Comparison of ENCODE assay signal across 16 cellular contexts in the genomic region with DNA sequence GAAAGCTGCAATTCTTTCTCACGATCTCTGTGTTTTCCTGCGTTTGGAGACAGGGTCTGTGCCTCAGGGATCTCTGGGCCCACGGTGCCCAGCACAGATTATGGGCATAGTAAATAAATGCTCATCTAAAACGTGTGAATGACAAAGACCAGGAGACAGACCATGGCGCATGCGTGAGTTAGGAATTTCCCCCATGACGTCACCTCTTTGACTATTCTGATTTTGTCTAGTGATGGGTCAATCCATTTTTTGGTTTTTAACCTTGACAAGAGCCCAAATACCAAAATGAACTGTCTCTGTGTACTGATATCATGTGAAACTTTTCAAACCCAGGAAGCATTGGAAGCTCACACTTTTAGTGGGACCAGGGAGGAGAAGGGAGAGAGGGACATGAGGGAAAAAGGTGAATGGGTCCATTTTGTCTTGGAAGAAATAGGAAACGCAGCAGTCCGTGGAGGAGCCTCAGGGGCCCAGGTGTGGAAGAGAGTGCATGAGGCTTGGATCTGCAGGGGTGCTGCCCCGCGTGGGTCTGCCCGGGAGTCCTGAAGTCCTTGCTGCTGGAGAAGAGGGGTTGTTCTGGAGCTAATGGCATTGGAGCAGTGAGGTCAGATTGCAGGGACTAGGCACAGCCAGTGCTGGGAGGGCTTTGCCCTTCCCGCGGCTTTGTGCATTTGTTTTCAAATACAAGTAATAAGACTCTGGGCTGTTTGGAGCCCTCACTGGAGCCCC.
DNase-seq lines count a peak whose midpoint lies in the region; ATAC-seq and TF ChIP-seq lines count a peak whose summit lies in the region.
"Had no signal": no experiment of that assay in that cellular context is flagged by ENCODE, and none has a peak within 500 bp of the region (broad histone marks: within the 10 kb centered on the region; RNA-seq: fewer than 3 reads in every experiment).

No MANE protein-coding gene starts in this region.

- TF ChIP-seq CTCF in C4-2B (conservative IDR thresholded peaks at IDR 0.05) (no peak), ascending aorta (IDR thresholded peaks at IDR 0.05) (no peak), glutamatergic neuron (IDR thresholded peaks at IDR 0.05; ENCODE audit: partially characterized antibody, unreplicated experiment) (no peak), lower lobe of right lung (IDR thresholded peaks at IDR 0.05) (no peak)

- intact Hi-C loops in ascending aorta (cut with DNase I), result loop anchor here (10.0 kb wide), 1 partner anchor 266 kb away; no protein-coding TSS in a partner anchor
- intact Hi-C loops in lower lobe of right lung (cut with DNase I), result no loop called here

- no peak for DNase-seq in ascending aorta (ENCODE audit: low spot score in 2 of 2)
- DNase-seq in glutamatergic neuron, result no peak
- no peak for DNase-seq in activated effector memory CD4-positive, alpha-beta T cell treated with Interleukin-2 at 50 U/mL for 16 hours
- no peak for DNase-seq in lower lobe of right lung
- DNase-seq: C1 segment of cervical spinal cord, GF-D8, HCEC 1CT, KG1, NCI-H1417 treated with DMSO at 0.1 percent for 48 hours, NCI-H2081, NCI-H510A, NCI-H774 had no signal

- H3K9me3 ChIP-seq in ascending aorta (no peaks in the 10 kb centered on the region), stomach smooth muscle (ENCODE audit: control insufficient read depth in 2 of 2, low read length in 2 of 2) (no peaks in the 10 kb centered on the region), lower lobe of right lung (no peaks in the 10 kb centered on the region)

- peaks cover 6% of the 10 kb centered on the region for H3K27me3 Mint-ChIP-seq in glutamatergic neuron (ENCODE audit: unreplicated experiment)

- no peak overlapping the region for H3K4me3 Mint-ChIP-seq in glutamatergic neuron (ENCODE audit: unreplicated experiment)

- H3K4me3 ChIP-seq in ascending aorta (no peak overlapping the region), stomach smooth muscle (ENCODE audit: low read length in 2 of 2) (no peak overlapping the region), lower lobe of right lung (no peak overlapping the region)

- no peaks in the 10 kb centered on the region for H3K36me3 ChIP-seq in ascending aorta
- H3K36me3 ChIP-seq in stomach smooth muscle (ENCODE audit: control insufficient read depth in 2 of 2, insufficient read depth in 2 of 2, low read length in 2 of 2), result no peaks in the 10 kb centered on the region
- H3K36me3 ChIP-seq in lower lobe of right lung, result no peaks in the 10 kb centered on the region

- H3K4me1 ChIP-seq in ascending aorta (peaks cover 9 to 40% of the 10 kb centered on the region in 2 donors), stomach smooth muscle (ENCODE audit: control insufficient read depth, insufficient read depth, low read length) (peaks cover 57% of the 10 kb centered on the region), lower lobe of right lung (peaks cover 42% of the 10 kb centered on the region)

- peaks cover 4% of the 10 kb centered on the region for H3K36me3 Mint-ChIP-seq in glutamatergic neuron (ENCODE audit: unreplicated experiment)

- H3K9ac ChIP-seq in stomach smooth muscle (ENCODE audit: low read length in 2 of 2), result peak overlapping the region in 1 of 2 donors; percentile 29

- H3K27ac ChIP-seq in C4-2B (peak overlapping the region; percentile 68; the same call in 1 of the 2 replicates), ascending aorta (peak overlapping the region; percentile 89 to 95), stomach smooth muscle (ENCODE audit: low read length) (peak overlapping the region; percentile 94), lower lobe of right lung (no peak overlapping the region)

- no peaks in the 10 kb centered on the region for H3K4me1 Mint-ChIP-seq in glutamatergic neuron (ENCODE audit: low read depth, unreplicated experiment)

- H3K27ac Mint-ChIP-seq in glutamatergic neuron (ENCODE audit: unreplicated experiment), result peak overlapping the region; percentile 71

- H3K9me3 Mint-ChIP-seq in glutamatergic neuron (ENCODE audit: unreplicated experiment), result peaks cover 6% of the 10 kb centered on the region

- H3K27me3 ChIP-seq in ascending aorta (no peaks in the 10 kb centered on the region), stomach smooth muscle (ENCODE audit: control insufficient read depth in 1 of 2, insufficient read depth in 2 of 2, low read length in 2 of 2) (no peaks in the 10 kb centered on the region), lower lobe of right lung (ENCODE audit: low read depth) (no peaks in the 10 kb centered on the region)

- no peak for ATAC-seq in GM19324 (IDR thresholded peaks at IDR 0.05; ENCODE audit: low FRiP score, unreplicated experiment)
- ATAC-seq in lower lobe of right lung, result no peak
- no peak for ATAC-seq in HG02759 (IDR thresholded peaks at IDR 0.05; ENCODE audit: unreplicated experiment)
